ENCODE assay signal across 19 cellular contexts in genomic region chr7:50334341-50334994, GRCh38. TPM values are rescaled to one million over a fixed set of nuclear protein-coding genes. Genes with fewer than 3 reads are reported as not detected.
"Had no signal": no experiment of that assay in that cellular context is flagged by ENCODE, and none has a peak within 500 bp of the region (broad histone marks: within the 10 kb centered on the region; RNA-seq: fewer than 3 reads in every experiment).

No MANE protein-coding gene starts in this region.

- H3K4me1 ChIP-seq: left ventricle myocardium inferior, pancreas had no signal

- H3K27me3 ChIP-seq: brain microvascular endothelial cell, pancreas, tibial nerve had no signal

- H3K4me1 Mint-ChIP-seq: activated B cell treated with CpG ODN at 0.5 μM for 24 hours; activated CD4-positive, alpha-beta T cell treated with anti-CD3 and anti-CD28 coated beads, Interleukin-2, amount 10 ng/mL, durations not matched to agents 7 days and 5 days had no signal

- H3K4me2 ChIP-seq: smooth muscle cell had no signal

- H2AFZ ChIP-seq: hepatocyte had no signal

- H3K27ac ChIP-seq: brain microvascular endothelial cell, hepatocyte, left ventricle myocardium inferior, pancreas had no signal

- H3K27ac Mint-ChIP-seq: activated B cell treated with CpG ODN at 0.5 μM for 24 hours; activated CD4-positive, alpha-beta T cell treated with anti-CD3 and anti-CD28 coated beads, Interleukin-2, amount 10 ng/mL, durations not matched to agents 7 days and 5 days; activated naive CD4-positive, alpha-beta T cell treated with anti-CD3 and anti-CD28 coated beads, Interleukin-2, amount 50 U/mL, for 72 hours; dendritic cell treated with granulocyte-macrophage colony-stimulating factor and Interleukin-4, amounts not matched to agents 40 ng/mL and 50 ng/mL, for 4 days; endodermal cell; memory B cell; stimulated activated memory B cell treated with anti-CD40 and anti-IgM and Interleukin-4, amounts not matched to agents 10 μg/mL and 1 μg/mL and 100 μg/mL, for 72 hours had no signal

- H3K4me3 ChIP-seq: hepatocyte, left ventricle myocardium inferior, pancreas, smooth muscle cell, tibial nerve had no signal

- ATAC-seq: activated naive CD4-positive, alpha-beta T cell treated with anti-CD3 and anti-CD28 coated beads, Interleukin-2, amount 50 U/mL, for 72 hours; pancreas; stimulated activated memory B cell treated with anti-CD40 and anti-IgM and Interleukin-4, amounts not matched to agents 10 μg/mL and 1 μg/mL and 100 μg/mL, for 72 hours had no signal

- H3K36me3 ChIP-seq: brain microvascular endothelial cell, left ventricle myocardium inferior, pancreas, tibial nerve had no signal

- H3K79me2 ChIP-seq: hepatocyte had no signal

- DNase-seq: activated B cell treated with CpG ODN at 0.5 μM for 24 hours; activated CD4-positive, alpha-beta T cell treated with anti-CD3 and anti-CD28 coated beads, Interleukin-2, amount 10 ng/mL, durations not matched to agents 7 days and 5 days; activated T-cell treated with anti-CD3 and anti-CD28 coated beads, Interleukin-2, amount 50 U/mL, for 1 hour; amygdala; brain microvascular endothelial cell; cerebellar nuclear complex; endodermal cell; erythroblast; kidney; left ventricle myocardium inferior; pancreas had no signal

- H3K4me3 Mint-ChIP-seq: activated B cell treated with CpG ODN at 0.5 μM for 24 hours; activated CD4-positive, alpha-beta T cell treated with anti-CD3 and anti-CD28 coated beads, Interleukin-2, amount 10 ng/mL, durations not matched to agents 7 days and 5 days; dendritic cell treated with granulocyte-macrophage colony-stimulating factor and Interleukin-4, amounts not matched to agents 40 ng/mL and 50 ng/mL, for 4 days; endodermal cell; memory B cell; neural crest cell; stimulated activated memory B cell treated with anti-CD40 and anti-IgM and Interleukin-4, amounts not matched to agents 10 μg/mL and 1 μg/mL and 100 μg/mL, for 72 hours had no signal

- H3K9me3 ChIP-seq: left ventricle myocardium inferior, pancreas, tibial nerve had no signal

- H3K9me3 Mint-ChIP-seq: activated B cell treated with CpG ODN at 0.5 μM for 24 hours; activated CD4-positive, alpha-beta T cell treated with anti-CD3 and anti-CD28 coated beads, Interleukin-2, amount 10 ng/mL, durations not matched to agents 7 days and 5 days; activated naive CD4-positive, alpha-beta T cell treated with anti-CD3 and anti-CD28 coated beads, Interleukin-2, amount 50 U/mL, for 72 hours; dendritic cell treated with granulocyte-macrophage colony-stimulating factor and Interleukin-4, amounts not matched to agents 40 ng/mL and 50 ng/mL, for 4 days; endodermal cell; memory B cell; neural crest cell; stimulated activated memory B cell treated with anti-CD40 and anti-IgM and Interleukin-4, amounts not matched to agents 10 μg/mL and 1 μg/mL and 100 μg/mL, for 72 hours had no signal

- H3K27me3 Mint-ChIP-seq: activated B cell treated with CpG ODN at 0.5 μM for 24 hours; activated CD4-positive, alpha-beta T cell treated with anti-CD3 and anti-CD28 coated beads, Interleukin-2, amount 10 ng/mL, durations not matched to agents 7 days and 5 days; dendritic cell treated with granulocyte-macrophage colony-stimulating factor and Interleukin-4, amounts not matched to agents 40 ng/mL and 50 ng/mL, for 4 days; memory B cell; stimulated activated memory B cell treated with anti-CD40 and anti-IgM and Interleukin-4, amounts not matched to agents 10 μg/mL and 1 μg/mL and 100 μg/mL, for 72 hours had no signal

RNA-seq across cellular contexts. Expression of gene IKZF1, which starts 30.0 kb away (rescaled TPM):
- total RNA-seq: smooth muscle cell had no signal
